Comparison of ENCODE assay signal across 16 cellular contexts in genomic region chr17:70110443-70110880, GRCh38. TPM values are rescaled to one million over a fixed set of nuclear protein-coding genes. Genes with fewer than 3 reads are reported as not detected.
DNase-seq lines count a peak whose midpoint lies in the region; ATAC-seq and TF ChIP-seq lines count a peak whose summit lies in the region.
"Had no signal": no experiment of that assay in that cellular context is flagged by ENCODE, and none has a peak within 500 bp of the region (broad histone marks: within the 10 kb centered on the region; RNA-seq: fewer than 3 reads in every experiment).

No MANE protein-coding gene starts in this region.

- H3K4me3 ChIP-seq in AG04450 (ENCODE audit: low read depth, low read length) (no peak overlapping the region), fibroblast of lung (replicated peaks in 1 of 4; ENCODE audit: control extremely low read depth in 1 of 4, insufficient read depth in 1 of 4, low read depth in 3 of 4, low read length in 4 of 4) (no peak overlapping the region), OCI-LY7 (ENCODE audit: low read depth, low read length, poor library complexity, severe bottlenecking) (no peak overlapping the region)
- H3K4me3 ChIP-seq: neural progenitor cell, uterus had no signal

- no peaks in the 10 kb centered on the region for H3K4me1 ChIP-seq in fibroblast of lung (ENCODE audit: control insufficient read depth, extremely low read depth, insufficient read depth, low read length)
- no peaks in the 10 kb centered on the region for H3K4me1 ChIP-seq in OCI-LY7 (ENCODE audit: insufficient read depth, low read length, poor library complexity, severe bottlenecking)
- H3K4me1 ChIP-seq: neural progenitor cell, uterus had no signal

- no peak for ATAC-seq in GM19023 (IDR thresholded peaks at IDR 0.05; ENCODE audit: unreplicated experiment)
- ATAC-seq: activated CD8-positive, alpha-beta T cell treated with anti-CD3 and anti-CD28 coated beads for 36 hours; left lobe of liver; PC-3 had no signal

- H3K9me2 ChIP-seq in OCI-LY7 (ENCODE audit: insufficient read depth, low read length) = no peaks in the 10 kb centered on the region

- H3K36me3 ChIP-seq in fibroblast of lung (ENCODE audit: control insufficient read depth, insufficient read depth, low read length) = no peaks in the 10 kb centered on the region
- no peaks in the 10 kb centered on the region for H3K36me3 ChIP-seq in OCI-LY7 (ENCODE audit: insufficient read depth, low read length)
- H3K36me3 ChIP-seq: neural progenitor cell, uterus had no signal

- H3K9ac ChIP-seq in fibroblast of lung (ENCODE audit: insufficient read depth, low read length) = no peak overlapping the region
- H3K9ac ChIP-seq: neural progenitor cell had no signal

- H2AFZ ChIP-seq in fibroblast of lung (ENCODE audit: low read length) (no peak overlapping the region), OCI-LY7 (ENCODE audit: low read length) (no peak overlapping the region)
- H2AFZ ChIP-seq: neural progenitor cell had no signal

- H3K9me3 ChIP-seq in AG04450 (ENCODE audit: control insufficient read depth, insufficient read depth, low read length) (no peaks in the 10 kb centered on the region), fibroblast of lung (ENCODE audit: control insufficient read depth, insufficient read depth, low read depth, low read length) (no peaks in the 10 kb centered on the region), OCI-LY7 (ENCODE audit: low read length) (no peaks in the 10 kb centered on the region)
- H3K9me3 ChIP-seq: uterus had no signal

- CTCF ChIA-PET in AG04450 (lab: Charles Lee) = interaction anchor here (0.6 kb wide), 1 partner anchor 501 kb away, joined by 3 read pairs; no protein-coding TSS in a partner anchor
- CTCF ChIA-PET in OCI-LY7 (lab: Charles Lee; ENCODE audit: unreplicated experiment) = no interaction called here

- DNase-seq in AG04450 (ENCODE audit: low read depth, low spot score) (peak; percentile 2), NCI-H82 treated with DMSO at 0.1 percent for 48 hours (lab: John Stamatoyannopoulos, UW; ENCODE audit: unreplicated experiment) (peak; percentile 64), fibroblast of lung (ENCODE audit: low read depth in 2 of 2) (peak; percentile 33 to 86), non-pigmented ciliary epithelial cell (ENCODE audit: low read depth) (peak; percentile 86), OCI-LY7 (ENCODE audit: low spot score) (no peak), NCI-H774 (lab: John Stamatoyannopoulos, UW) (no peak), NCI-H446 treated with DMSO at 0.1 percent for 48 hours (lab: John Stamatoyannopoulos, UW) (no peak)
- DNase-seq: activated CD8-positive, alpha-beta T cell treated with anti-CD3 and anti-CD28 coated beads for 36 hours; activated naive CD4-positive, alpha-beta T cell; foreskin melanocyte; PC-3 had no signal

- H3K27me3 ChIP-seq in AG04450 (ENCODE audit: control insufficient read depth, insufficient read depth, low read length) (peaks cover 4% of the 10 kb centered on the region), fibroblast of lung (ENCODE audit: control insufficient read depth, insufficient read depth, low read length) (no peaks in the 10 kb centered on the region)
- H3K27me3 ChIP-seq: neural progenitor cell, uterus had no signal

- intact Hi-C loops in OCI-LY7 (cut with micrococcal nuclease; ENCODE audit: unreplicated experiment) = no loop called here

- H3K27ac ChIP-seq in AG04450 (ENCODE audit: low read depth, low read length) (no peak overlapping the region), fibroblast of lung (ENCODE audit: insufficient read depth, low read length) (no peak overlapping the region), OCI-LY7 (ENCODE audit: low read depth, low read length, poor library complexity, severe bottlenecking) (no peak overlapping the region)
- H3K27ac ChIP-seq: neural progenitor cell had no signal

- TF ChIP-seq CTCF in AG04450 (IDR thresholded peaks at IDR 0.05; ENCODE audit: low read depth, low read length) (no peak), fibroblast of lung (conservative IDR thresholded peaks at IDR 0.05 in 1 of 2, IDR thresholded peaks at IDR 0.05 in 1 of 2; ENCODE audit: low read depth in 1 of 2, low read length in 2 of 2) (no peak), OCI-LY7 (conservative IDR thresholded peaks at IDR 0.05; ENCODE audit: low read length) (no peak)

- BruUV-seq in OCI-LY7 (replicated peaks; lab: Mats Ljungman, UMichigan) = no TSS peak

- H3K79me2 ChIP-seq in fibroblast of lung (ENCODE audit: control insufficient read depth, insufficient read depth, low read length) (no peaks in the 10 kb centered on the region), OCI-LY7 (ENCODE audit: insufficient read depth, low read depth, low read length) (no peaks in the 10 kb centered on the region)

- H3K4me2 ChIP-seq in fibroblast of lung (ENCODE audit: extremely low read depth, insufficient read depth, low read length) = no peak overlapping the region
- H3K4me2 ChIP-seq in OCI-LY7 (ENCODE audit: low read length) = no peak overlapping the region
- H3K4me2 ChIP-seq: neural progenitor cell had no signal

- H4K20me1 ChIP-seq in fibroblast of lung (ENCODE audit: control insufficient read depth, extremely low read depth, insufficient read depth, low read length) = no peaks in the 10 kb centered on the region
- no peaks in the 10 kb centered on the region for H4K20me1 ChIP-seq in OCI-LY7 (ENCODE audit: insufficient read depth, low read length)

- POLR2A ChIA-PET in AG04450 (lab: Yijun Ruan, JAX) (no interaction called here), OCI-LY7 (lab: Charles Lee) (interaction anchor here (0.8 kb wide), 1 partner anchor 279 kb away, joined by 3 read pairs; no protein-coding TSS in a partner anchor)

RNA-seq across cellular contexts. Expression of gene KCNJ16, which starts 35.4 kb away (rescaled TPM):
- polyA plus RNA-seq in AG04450 (2011; rRNA removed) = not detected in 2 replicates
- polyA minus RNA-seq in AG04450 (2011; rRNA and poly(A)+ RNA removed) = not detected in 2 replicates
- under 0.01 TPM in 1 of 2 replicates, not detected in the other for total RNA-seq in fibroblast of lung
- not detected in 2 replicates for polyA plus RNA-seq in fibroblast of lung
- not detected in 2 replicates for polyA plus RNA-seq in fibroblast of lung (2012)
- not detected in 2 replicates for polyA minus RNA-seq in fibroblast of lung (ENCODE audit: low replicate concordance)
- not detected in 2 replicates for total RNA-seq in OCI-LY7 (2014; rRNA removed; shearing (Covaris generic))
- total RNA-seq in OCI-LY7 (2022) = not detected in 2 replicates
- total RNA-seq: activated CD8-positive, alpha-beta T cell treated with anti-CD3 and anti-CD28 coated beads for 36 hours; PC-3; T-helper 2 cell treated with Interferon-gamma antibody and Interleukin-4, amounts not matched to agents 100 ng/mL and 5 ng/mL, for 36 hours had no signal

RNA-seq across cellular contexts. Expression of gene KCNJ2, which starts 58.9 kb away (rescaled TPM):
- polyA plus RNA-seq in AG04450 (2011; rRNA removed) (1.7 and 2.4 TPM in 2 replicates), fibroblast of lung (6.6 and 8.1 TPM in 2 replicates)
- polyA minus RNA-seq in AG04450 (2011; rRNA and poly(A)+ RNA removed) = 12.8 and 13.1 TPM in 2 replicates
- total RNA-seq in fibroblast of lung (36.0 and 48.1 TPM in 2 replicates), OCI-LY7 (2022) (0.55 and 0.57 TPM in 2 replicates)
- 4.7 and 4.8 TPM in 2 replicates for polyA plus RNA-seq in fibroblast of lung (2012)
- 15.3 and 20.0 TPM in 2 replicates for polyA minus RNA-seq in fibroblast of lung (ENCODE audit: low replicate concordance)
- total RNA-seq in OCI-LY7 (2014; rRNA removed; shearing (Covaris generic)) = 0.46 and 0.88 TPM in 2 replicates
- total RNA-seq: activated CD8-positive, alpha-beta T cell treated with anti-CD3 and anti-CD28 coated beads for 36 hours had no signal

Comparison
In these comparisons a context has a peak if more than half of its experiments do, and no peak if none do; other contexts are left out.
1. DNase-seq: peak in AG04450 (single experiment), NCI-H82 treated with DMSO at 0.1 percent for 48 hours (single experiment), fibroblast of lung (2 of 2) and non-pigmented ciliary epithelial cell (single experiment); none in OCI-LY7 (single experiment), NCI-H774 (single experiment) and NCI-H446 treated with DMSO at 0.1 percent for 48 hours (single experiment).
2. RNA of gene KCNJ2, which starts 58.9 kb away (total RNA-seq): 36.0 to 48.1 TPM in fibroblast of lung; 0.46 to 0.88 TPM in OCI-LY7; every median in the first group is over 10 times any median in the second.